1 cellular context compared by ENCODE assay signal in the genomic region with DNA sequence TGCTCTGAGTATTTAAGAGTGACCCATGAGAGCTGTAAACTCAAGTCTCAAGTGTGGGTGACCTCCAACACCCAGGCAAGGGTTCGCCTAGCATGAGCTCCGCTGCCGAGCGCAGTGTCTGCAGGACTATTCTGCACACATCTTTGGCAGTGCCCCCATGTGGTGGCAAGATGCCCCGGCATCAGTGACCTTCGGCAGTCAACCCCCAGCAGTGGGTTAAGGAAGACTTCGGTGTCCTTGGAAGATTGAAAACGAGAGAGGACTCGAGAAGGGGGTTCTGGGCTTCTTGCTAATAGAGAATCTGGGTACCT.
TF ChIP-seq lines count a peak whose summit lies in the region.

No MANE protein-coding gene starts in this region.

TF ChIP-seq in GM12878, 131 proteins besides CTCF, POLR2A, EP300 and RAD21 (continued from another document):
- no peak for TF ChIP-seq NR2C2 (IDR thresholded peaks at IDR 0.05; ENCODE audit: borderline replicate concordance, control insufficient read depth, insufficient read length, low read depth)
TF ChIP-seq in GM12878: peak in this region for 0.
